Comparison of ENCODE assay signal across 18 cellular contexts in the genomic region with DNA sequence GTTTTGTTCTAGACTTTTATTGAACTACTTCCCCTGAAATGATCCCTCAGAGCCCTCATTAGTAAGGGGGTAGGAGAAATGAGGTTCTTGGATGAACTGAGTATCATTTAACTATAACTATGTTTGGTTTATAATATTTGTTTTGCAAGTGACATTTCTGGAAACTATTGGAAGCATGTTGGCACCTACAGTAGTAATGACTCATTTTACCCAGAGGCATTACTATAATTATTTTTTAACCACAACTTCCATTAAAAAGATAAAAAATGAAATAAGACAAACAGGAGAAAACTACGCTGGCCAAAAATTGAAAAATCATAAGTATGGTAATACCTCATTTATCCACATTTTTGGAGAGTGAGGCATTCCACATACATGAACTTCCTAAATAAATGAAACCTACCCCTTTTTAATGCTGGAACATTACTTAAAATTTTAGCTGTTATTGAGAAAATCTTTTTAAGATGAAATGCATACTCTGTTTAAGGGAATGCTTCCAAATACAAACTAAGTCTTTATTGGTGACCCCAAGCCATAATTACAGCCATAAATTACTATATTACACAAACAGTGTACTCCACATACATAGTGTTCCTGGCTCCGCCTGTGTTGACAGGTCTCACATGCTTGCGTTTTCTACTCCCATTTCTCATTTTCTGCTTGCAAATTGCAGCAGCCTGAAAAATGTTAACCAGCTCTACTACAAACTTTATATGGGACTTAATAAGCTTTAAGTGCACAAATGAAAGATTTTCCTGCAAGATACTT.
DNase-seq lines count a peak whose midpoint lies in the region; FAIRE-seq and TF ChIP-seq lines count a peak whose summit lies in the region.
"Had no signal": no experiment of that assay in that cellular context is flagged by ENCODE, and none has a peak within 500 bp of the region (broad histone marks: within the 10 kb centered on the region; RNA-seq: fewer than 3 reads in every experiment).

No MANE protein-coding gene starts in this region.

- FAIRE-seq in keratinocyte (lab: Jason Lieb, UNC) = no peak

- in situ Hi-C loops in KBM-7 (cut with MboI; ENCODE audit: low pct_unique_long_range_greater_than_20kb, low sequenced_read_pairs) = loop anchor here (25.0 kb wide), 1 partner anchor 515 kb away; no protein-coding TSS in a partner anchor

- no peaks in the 10 kb centered on the region for H3K9me1 ChIP-seq in keratinocyte (ENCODE audit: control insufficient read depth, extremely low read depth, insufficient read depth, low read length)

- CTCF ChIA-PET in AG04449 (lab: Yijun Ruan, JAX) = interaction anchor here (1.2 to 1.9 kb wide), 5 partner anchors 9 to 187 kb away, joined by 3 to 6 read pairs (median 3); no protein-coding TSS in a partner anchor

- H3K27ac ChIP-seq in keratinocyte (ENCODE audit: control insufficient read depth, insufficient read depth, low read length) (peak overlapping the region; percentile 85), coronary artery (peak overlapping the region in 1 of 2 donors; percentile 39)
- H3K27ac ChIP-seq: gastroesophageal sphincter, KMS-11, uterus had no signal

- no peak overlapping the region for H3K4me2 ChIP-seq in keratinocyte (ENCODE audit: control insufficient read depth, extremely low read depth, insufficient read depth, low read depth, low read length)
- H3K4me2 ChIP-seq: KMS-11 had no signal

- peaks cover 73% of the 10 kb centered on the region for H3K4me1 ChIP-seq in keratinocyte (ENCODE audit: control insufficient read depth, extremely low read depth, insufficient read depth, low read length)
- H3K4me1 ChIP-seq: uterus had no signal

- no peak overlapping the region for H2AFZ ChIP-seq in keratinocyte (ENCODE audit: control insufficient read depth, low read length)

- no peaks in the 10 kb centered on the region for H4K20me1 ChIP-seq in keratinocyte (ENCODE audit: control insufficient read depth, extremely low read depth, insufficient read depth, low read length)

- H3K9ac ChIP-seq in keratinocyte (ENCODE audit: control insufficient read depth, extremely low read depth, insufficient read depth, low read length) = peak overlapping the region; percentile 39
- H3K9ac ChIP-seq: KMS-11 had no signal

- H3K27me3 ChIP-seq in keratinocyte (ENCODE audit: control insufficient read depth, extremely low read depth, insufficient read depth, low read length) = no peaks in the 10 kb centered on the region
- H3K27me3 ChIP-seq: gastroesophageal sphincter, uterus had no signal

- no peak for TF ChIP-seq CTCF in AG04449 (IDR thresholded peaks at IDR 0.05; ENCODE audit: insufficient read depth, low read length, missing control alignments)
- TF ChIP-seq CTCF in keratinocyte (optimal IDR thresholded peaks at IDR 0.05 in 1 of 3, IDR thresholded peaks at IDR 0.05 in 1 of 3, conservative IDR thresholded peaks at IDR 0.05 in 1 of 3; ENCODE audit: extremely low read depth in 1 of 3, insufficient read depth in 2 of 3, low read length in 3 of 3) = no peak
- TF ChIP-seq CTCF in coronary artery (IDR thresholded peaks at IDR 0.05) = no peak

- dilution Hi-C loops in keratinocyte (cut with MboI; ENCODE audit: extremely low pct_ligation_motif_present, low sequenced_read_pairs) = no loop called here

- H3K4me3 ChIP-seq in AG04449 (ENCODE audit: low read depth, low read length) (no peak overlapping the region), keratinocyte (ENCODE audit: control insufficient read depth in 2 of 3, extremely low read depth in 1 of 3, insufficient read depth in 2 of 3, low read depth in 1 of 3, low read length in 3 of 3) (peak overlapping the region in 1 of 3 experiments; percentile 16), coronary artery (no peak overlapping the region)
- H3K4me3 ChIP-seq: gastroesophageal sphincter, uterus had no signal

- no peaks in the 10 kb centered on the region for H3K9me3 ChIP-seq in keratinocyte (ENCODE audit: control insufficient read depth, low read depth, low read length)
- H3K9me3 ChIP-seq: gastroesophageal sphincter, uterus had no signal

- DNase-seq in AG04449 (ENCODE audit: low read depth, low spot score) = peak; percentile 59
- peak; percentile 71 for DNase-seq in LHCN-M2 (ENCODE audit: low read depth)
- DNase-seq in astrocyte of the hippocampus (ENCODE audit: low read depth, low spot score) = peak; percentile 40
- DNase-seq in keratinocyte (ENCODE audit: low read depth, low spot score) = peak; percentile 30
- DNase-seq in stimulated activated CD4-positive, alpha-beta T cell treated with anti-CD3 and anti-CD28 coated beads, Interleukin-1b, Interleukin-23, amount 100 ng/mL, for 48 hours = no peak
- DNase-seq in NCI-H2171 treated with DMSO at 0.1 percent for 48 hours (lab: John Stamatoyannopoulos, UW) = no peak
- DNase-seq in coronary artery (ENCODE audit: low spot score) = no peak
- no peak for DNase-seq in KBM-7
- DNase-seq: activated CD8-positive, alpha-beta T cell treated with anti-CD3 and anti-CD28 coated beads for 36 hours; AML-193; DND-41; left colon; NCI-H2081 treated with DMSO at 0.1 percent for 48 hours; stimulated activated CD4-positive, alpha-beta T cell treated with anti-CD3 and anti-CD28 coated beads, Interleukin-15, amount 100 ng/mL, for 24 hours; T-helper 9 cell; uterus had no signal

- POLR2A ChIA-PET in AG04449 (lab: Yijun Ruan, JAX) = interaction anchor here (0.5 to 1.0 kb wide), 3 partner anchors 14 to 423 kb away, joined by 3 to 5 read pairs (median 3); no protein-coding TSS in a partner anchor

- no peaks in the 10 kb centered on the region for H3K79me2 ChIP-seq in keratinocyte (ENCODE audit: control insufficient read depth, insufficient read depth, low read length)

- peaks cover 16 to 53% of the 10 kb centered on the region in 2 experiments for H3K36me3 ChIP-seq in keratinocyte (ENCODE audit: control insufficient read depth in 2 of 2, extremely low read depth in 1 of 2, insufficient read depth in 2 of 2, low read length in 2 of 2)
- H3K36me3 ChIP-seq: gastroesophageal sphincter, uterus had no signal

Comparison
In these comparisons a context has a peak if more than half of its experiments do, and no peak if none do; other contexts are left out.
1. DNase-seq: peak in AG04449 (single experiment), LHCN-M2 (single experiment), astrocyte of the hippocampus (single experiment) and keratinocyte (single experiment); none in stimulated activated CD4-positive, alpha-beta T cell treated with anti-CD3 and anti-CD28 coated beads, Interleukin-1b, Interleukin-23, amount 100 ng/mL, for 48 hours (single experiment), NCI-H2171 treated with DMSO at 0.1 percent for 48 hours (single experiment), coronary artery (single experiment) and KBM-7 (single experiment).